7 cellular contexts compared by ENCODE assay signal in genomic region chrX:123962794-123963373, GRCh38. TPM values are rescaled to one million over a fixed set of nuclear protein-coding genes. Genes with fewer than 3 reads are reported as not detected.
DNase-seq lines count a peak whose midpoint lies in the region; ATAC-seq, FAIRE-seq and TF ChIP-seq lines count a peak whose summit lies in the region.

No MANE protein-coding gene starts in this region.

- TF ChIP-seq CTCF in body of pancreas (IDR thresholded peaks at IDR 0.05) (peak in 1 of 7 experiments; percentile 10), sigmoid colon (IDR thresholded peaks at IDR 0.05) (no peak)

- peak in 2 of 4 donors; percentile 52 to 55 for TF ChIP-seq EP300 in sigmoid colon (IDR thresholded peaks at IDR 0.05)

- ATAC-seq in GM18520 (IDR thresholded peaks at IDR 0.05; ENCODE audit: unreplicated experiment) (peak; percentile 47), HG03066 (IDR thresholded peaks at IDR 0.05; ENCODE audit: low read depth, unreplicated experiment) (peak; percentile 50), body of pancreas (peak; percentile 77)

- H3K4me3 ChIP-seq in body of pancreas (peak overlapping the region in 1 of 2 donors; percentile 43), iPS DF 6.9 (ENCODE audit: low read length) (peak overlapping the region; percentile 94; the same call in 1 of the 2 replicates), sigmoid colon (peak overlapping the region; percentile 70 to 80 (median 79))

- H3K9me3 ChIP-seq in body of pancreas, result no peaks in the 10 kb centered on the region
- no peaks in the 10 kb centered on the region for H3K9me3 ChIP-seq in iPS DF 6.9 (ENCODE audit: control insufficient read depth, insufficient read depth, low read length)
- no peaks in the 10 kb centered on the region for H3K9me3 ChIP-seq in sigmoid colon

- intact Hi-C loops in body of pancreas (cut with DNase I) (no loop called here), sigmoid colon (cut with DNase I) (loop anchor here (5.0 kb wide), 1 partner anchor 54 kb away; no protein-coding TSS in a partner anchor)

- H3K4me1 ChIP-seq in body of pancreas, result peaks cover 5% of the 10 kb centered on the region
- no peaks in the 10 kb centered on the region for H3K4me1 ChIP-seq in iPS DF 6.9 (ENCODE audit: control insufficient read depth, insufficient read depth, low read length)
- peaks cover 0 to 21% (median 12%) of the 10 kb centered on the region in 4 donors for H3K4me1 ChIP-seq in sigmoid colon

- WGBS in body of pancreas, 2 donors, result 0 to 1% methylated on average over 16 to 21 of the region's 22 CpGs
- WGBS in iPS DF 6.9 (ENCODE audit: insufficient coverage, insufficient read length), result no CpG with 5 or more reads among the region's 22 CpGs
- WGBS in sigmoid colon, 2 donors, result 0 to 1% methylated on average over 22 of the region's 22 CpGs

- FAIRE-seq in TTC549 (lab: Jason Lieb, UNC), result peak; percentile 80

- no peaks in the 10 kb centered on the region for H3K36me3 ChIP-seq in body of pancreas (replicated peaks in 1 of 2; ENCODE audit: insufficient read depth in 1 of 2, low read depth in 2 of 2)
- no peaks in the 10 kb centered on the region for H3K36me3 ChIP-seq in iPS DF 6.9 (ENCODE audit: control insufficient read depth, insufficient read depth, low read length)
- H3K36me3 ChIP-seq in sigmoid colon, result no peaks in the 10 kb centered on the region

- H3K27me3 ChIP-seq in body of pancreas (no peaks in the 10 kb centered on the region), iPS DF 6.9 (ENCODE audit: control insufficient read depth, insufficient read depth, low read length) (no peaks in the 10 kb centered on the region), sigmoid colon (no peaks in the 10 kb centered on the region)

- peak; percentile 61 to 90 (median 85) for TF ChIP-seq POLR2A in body of pancreas (IDR thresholded peaks at IDR 0.05)
- peak; percentile 74 to 76 for TF ChIP-seq POLR2A in sigmoid colon (IDR thresholded peaks at IDR 0.05)

- peak; percentile 84 for DNase-seq in NCI-H2107 (lab: John Stamatoyannopoulos, UW)
- DNase-seq in body of pancreas, result peak; percentile 88 to 95 (median 92)
- peak; percentile 57 for DNase-seq in iPS DF 6.9 (ENCODE audit: low read depth, low spot score)
- peak; percentile 97 for DNase-seq in sigmoid colon

- H3K27ac ChIP-seq in body of pancreas (peak overlapping the region; percentile 95 to 98 (median 98)), iPS DF 6.9 (ENCODE audit: low read length) (no peak overlapping the region), sigmoid colon (peak overlapping the region; percentile 94 to 99 (median 97))

RNA-seq across cellular contexts. Expression of gene STAG2, which starts 1.4 kb away (rescaled TPM):
- total RNA-seq in body of pancreas (10 to 100 TPM; 26.4 to 39.2 TPM), sigmoid colon (100 to 1,000 TPM in 1 of 4 donors, 10 to 100 TPM in 3; 60.1 to 117 (median 88.4) TPM)
- 10 to 100 TPM; 21.6 to 29.9 (median 26.6) TPM for polyA plus RNA-seq in sigmoid colon
